ENCODE assay signal across 8 cellular contexts in the genomic region with DNA sequence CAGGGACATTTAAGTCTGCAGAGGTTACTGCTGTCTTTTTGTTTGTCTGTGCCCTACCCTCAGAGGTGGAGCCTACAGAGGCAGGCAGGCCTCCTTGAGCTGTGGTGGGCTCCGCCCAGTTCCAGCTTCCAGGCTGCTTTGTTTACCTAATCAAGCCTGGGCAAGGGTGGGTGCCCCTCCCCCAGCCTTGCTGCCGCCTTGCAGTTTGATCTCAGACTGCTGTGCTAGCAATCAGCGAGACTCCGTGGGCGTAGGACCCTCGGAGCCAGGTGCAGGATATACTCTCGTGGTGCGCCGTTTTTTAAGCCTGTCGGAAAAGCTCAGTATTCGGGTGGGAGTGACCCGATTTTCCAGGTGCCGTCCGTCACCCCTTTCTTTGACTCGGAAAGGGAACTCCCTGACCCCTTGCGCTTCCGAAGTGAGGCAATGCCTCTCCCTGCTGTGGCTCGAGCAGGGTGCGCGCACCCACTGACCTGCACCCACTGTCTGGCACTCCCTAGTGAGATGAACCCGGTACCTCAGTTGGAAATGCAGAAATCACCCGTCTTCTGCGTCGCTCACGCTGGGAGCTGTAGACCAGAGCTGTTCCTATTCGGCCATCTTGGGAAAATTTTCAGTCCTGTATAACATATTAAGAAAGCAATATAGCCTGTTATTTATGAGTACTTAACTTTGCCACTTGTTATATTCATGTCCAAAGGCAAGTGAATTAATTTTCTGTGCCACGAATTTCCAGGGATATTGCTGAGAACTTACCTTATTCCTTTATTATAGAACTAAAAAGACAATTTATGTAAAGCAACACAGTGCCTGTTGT.
DNase-seq lines count a peak whose midpoint lies in the region; ATAC-seq, FAIRE-seq and TF ChIP-seq lines count a peak whose summit lies in the region.
"Not testable (repeated sequence)": the region's sequence is repeated elsewhere in the genome, so short reads cannot be mapped to it uniquely, and the experiment has no call there.

No MANE protein-coding gene starts in this region.

- peak; percentile 78 for FAIRE-seq in H54 (lab: Jason Lieb, UNC)
- FAIRE-seq in K562 (lab: Jason Lieb, UNC) = not testable (repeated sequence)

- H3K27ac Mint-ChIP-seq in nephron = peak overlapping the region; percentile 98

- H3K9me1 ChIP-seq in K562 (ENCODE audit: control insufficient read depth, insufficient read depth, low read length) = not testable (repeated sequence)

- not testable (repeated sequence) for H3K4me1 ChIP-seq in K562 (replicated peaks in 1 of 2; ENCODE audit: control insufficient read depth in 2 of 2, insufficient read depth in 2 of 2, low read length in 2 of 2); hepatocyte (ENCODE audit: insufficient read depth); thyroid gland

- peak overlapping the region in 1 of 2 experiments; percentile 49; a peak in 2 of 4 replicates for H3K9ac ChIP-seq in K562 (ENCODE audit: insufficient read depth in 1 of 2, low read depth in 2 of 2, low read length in 2 of 2)

- not testable (repeated sequence) for H3K9me3 ChIP-seq in K562 (replicated peaks; ENCODE audit: control insufficient read depth, insufficient read depth, low read depth, low read length); hepatocyte (ENCODE audit: low read depth); thyroid gland

- H3K4me3 ChIP-seq in K562; thyroid gland (replicated peaks in 1 of 3): not testable (repeated sequence)
- H3K4me3 ChIP-seq in hepatocyte = peak overlapping the region; percentile 60

- in situ Hi-C loops in K562 (cut with MboI) = not testable (repeated sequence)

- not testable (repeated sequence) for H3K9me3 Mint-ChIP-seq in nephron

- TF ChIP-seq POLR2A in H54 (IDR thresholded peaks at IDR 0.05; ENCODE audit: low read depth, low read length); K562 (conservative IDR thresholded peaks at IDR 0.05); thyroid gland (IDR thresholded peaks at IDR 0.05): not testable (repeated sequence)

- H3K27me3 ChIP-seq in K562 (ENCODE audit: control insufficient read depth in 2 of 2, insufficient read depth in 2 of 2, low read length in 2 of 2); hepatocyte; thyroid gland: not testable (repeated sequence)

- POLR2A ChIA-PET in K562 (lab: Yijun Ruan, JAX) = not testable (repeated sequence)

- ATAC-seq in K562, left colon: not testable (repeated sequence)

- CTCF ChIA-PET in K562 (lab: Yijun Ruan, JAX; ENCODE audit: low intra/inter-chr PET ratio) = not testable (repeated sequence)

- WGBS in K562 (ENCODE audit: insufficient coverage, low coverage, missing lambda C conversion rate) = 5% methylated on average over 25 of the region's 27 CpGs
- WGBS in hepatocyte (ENCODE audit: low lambda C conversion rate, missing lambda C conversion rate) = 14% methylated on average over 27 of the region's 27 CpGs
- WGBS in thyroid gland, 2 donors = 77 to 85% methylated on average over 12 to 27 of the region's 27 CpGs

- H3K36me3 Mint-ChIP-seq in nephron (ENCODE audit: low read depth) = not testable (repeated sequence)

- H3K4me1 Mint-ChIP-seq in nephron = peaks cover 12% of the 10 kb centered on the region

- TF ChIP-seq EP300 in K562 (IDR thresholded peaks at IDR 0.05; ENCODE audit: low read length) = not testable (repeated sequence)

- DNase-seq in A172 (ENCODE audit: low spot score) (peak; percentile 29), NCI-H69 (lab: John Stamatoyannopoulos, UW) (peak; percentile 76), K562 (ENCODE audit: extremely low read depth in 1 of 4, low spot score in 3 of 4) (peak in 1 of 4 experiments; percentile 25), hepatocyte (ENCODE audit: low spot score) (peak; percentile 13), left colon (peak; percentile 33 to 67), thyroid gland (peak; percentile 14 to 42)
- not testable (repeated sequence) for DNase-seq in H54 (ENCODE audit: insufficient read length, low spot score)

- H3K79me2 ChIP-seq in K562 (ENCODE audit: control insufficient read depth, insufficient read depth, low read length); hepatocyte: not testable (repeated sequence)

- H4K20me1 ChIP-seq in K562 (replicated peaks; ENCODE audit: control insufficient read depth, insufficient read depth, low read length); hepatocyte (ENCODE audit: insufficient read depth, poor library complexity, severe bottlenecking): not testable (repeated sequence)

- peak overlapping the region; percentile 90 to 96 (median 90) for H3K4me3 Mint-ChIP-seq in nephron

- not testable (repeated sequence) for H3K36me3 ChIP-seq in K562 (ENCODE audit: control insufficient read depth, insufficient read depth, low read length); hepatocyte (replicated peaks; ENCODE audit: insufficient read depth, low read depth); thyroid gland

- not testable (repeated sequence) for H3K4me2 ChIP-seq in K562 (ENCODE audit: insufficient read depth, low read length)
- H3K4me2 ChIP-seq in hepatocyte = peak overlapping the region; percentile 69

- TF ChIP-seq RAD21 in K562 (CRISPR knock-in tag; conservative IDR thresholded peaks at IDR 0.05 in 1 of 2, IDR thresholded peaks at IDR 0.05 in 1 of 2) = not testable (repeated sequence)

- peak overlapping the region; percentile 45; the same call in 1 of the 3 replicates for H3K27ac ChIP-seq in K562 (ENCODE audit: extremely low read depth, low read depth, low read length)
- H3K27ac ChIP-seq in hepatocyte = peak overlapping the region; percentile 32
- H3K27ac ChIP-seq in thyroid gland = not testable (repeated sequence)

- TF ChIP-seq CTCF in K562 (IDR thresholded peaks at IDR 0.05 in 2 of 3, conservative IDR thresholded peaks at IDR 0.05 in 1 of 3; ENCODE audit: insufficient read depth in 2 of 3, low read depth in 1 of 3, low read length in 3 of 3); hepatocyte (IDR thresholded peaks at IDR 0.05; ENCODE audit: poor library complexity); nephron (IDR thresholded peaks at IDR 0.05; ENCODE audit: unreplicated experiment in 3 of 3); thyroid gland (IDR thresholded peaks at IDR 0.05): not testable (repeated sequence)

- BruUV-seq in K562 (replicated peaks; lab: Mats Ljungman, UMichigan) = TSS peak; percentile 74

- not testable (repeated sequence) for H3K27me3 Mint-ChIP-seq in nephron (ENCODE audit: low read depth)

- H2AFZ ChIP-seq in K562 (ENCODE audit: low read depth, low read length) = not testable (repeated sequence)
- peak overlapping the region; percentile 83 for H2AFZ ChIP-seq in hepatocyte

- intact Hi-C loops in K562 (cut with micrococcal nuclease); left colon (cut with DNase I, micrococcal nuclease); thyroid gland (cut with DNase I): not testable (repeated sequence)

- H3K9me2 ChIP-seq in hepatocyte (replicated peaks; ENCODE audit: insufficient read depth) = not testable (repeated sequence)
